In the genomic region with DNA sequence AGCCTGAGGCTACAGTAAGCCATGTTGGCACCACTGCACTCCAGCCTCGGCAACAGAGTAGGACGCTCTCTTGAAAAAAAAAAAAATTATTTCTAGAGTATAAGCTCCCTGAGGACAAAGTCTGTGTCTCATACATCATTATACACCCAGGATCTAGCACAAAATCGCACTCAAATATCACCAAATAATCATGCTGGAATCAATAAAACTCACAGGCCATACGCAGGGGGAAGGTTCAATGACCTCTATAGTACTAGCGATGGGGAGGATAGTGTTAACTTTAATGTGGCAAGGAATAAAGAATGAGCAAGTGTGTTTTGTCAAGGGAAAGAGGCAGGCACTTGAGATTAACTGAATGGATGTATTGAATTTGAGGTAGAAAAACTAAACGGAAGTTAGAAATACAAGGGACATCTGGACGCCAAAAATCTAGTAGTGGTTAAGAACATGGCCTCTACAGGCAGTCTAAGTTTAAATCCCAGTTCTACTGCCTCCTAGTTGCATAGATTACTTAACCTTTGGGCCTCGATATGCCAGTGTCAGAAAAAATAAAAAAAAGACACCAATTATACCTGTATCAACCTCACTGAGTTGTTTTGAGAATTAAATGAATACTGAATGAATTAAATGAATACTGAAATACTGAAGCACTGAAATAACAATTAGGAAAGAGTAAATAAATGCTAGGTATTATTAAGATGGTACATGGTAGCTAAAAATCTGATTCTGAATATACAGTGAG, we compare ENCODE assay signal across 1 cellular context.
TF ChIP-seq lines count a peak whose summit lies in the region.

No MANE protein-coding gene starts in this region.

TF ChIP-seq in HepG2, 621 proteins besides CTCF, POLR2A, EP300 and RAD21 (continued from another document):
- TF ChIP-seq ATM (IDR thresholded peaks at IDR 0.05; ENCODE audit: borderline replicate concordance) = no peak
- TF ChIP-seq ZNF629 (CRISPR knock-in tag; conservative IDR thresholded peaks at IDR 0.05) = no peak
